Comparison of ENCODE assay signal across 1 cellular context in genomic region chr7:55365103-55365679, GRCh38.
TF ChIP-seq lines count a peak whose summit lies in the region.

TSS of gene LANCL2 (plus strand) at chr7:55365337. CDS start at chr7:55366026, 689 bp downstream.

TF ChIP-seq in HEK293, 187 proteins besides CTCF, POLR2A, EP300 and RAD21 (continued from another document):
- TF ChIP-seq, protein P1, sequence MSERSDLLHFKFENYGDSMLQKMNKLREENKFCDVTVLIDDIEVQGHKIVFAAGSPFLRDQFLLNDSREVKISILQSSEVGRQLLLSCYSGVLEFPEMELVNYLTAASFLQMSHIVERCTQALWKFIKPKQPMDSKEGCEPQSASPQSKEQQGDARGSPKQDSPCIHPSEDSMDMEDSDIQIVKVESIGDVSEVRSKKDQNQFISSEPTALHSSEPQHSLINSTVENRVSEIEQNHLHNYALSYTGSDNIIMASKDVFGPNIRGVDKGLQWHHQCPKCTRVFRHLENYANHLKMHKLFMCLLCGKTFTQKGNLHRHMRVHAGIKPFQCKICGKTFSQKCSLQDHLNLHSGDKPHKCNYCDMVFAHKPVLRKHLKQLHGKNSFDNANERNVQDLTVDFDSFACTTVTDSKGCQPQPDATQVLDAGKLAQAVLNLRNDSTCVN (tag by site-specific recombination; optimal IDR thresholded peaks at IDR 0.05), result no peak
- TF ChIP-seq ZNF362 (tag by site-specific recombination; IDR thresholded peaks at IDR 0.05) (no peak), ZIC2 (tag by site-specific recombination; IDR thresholded peaks at IDR 0.05) (peak; percentile 84), ZNF311 (tag by site-specific recombination; IDR thresholded peaks at IDR 0.05; ENCODE audit: borderline replicate concordance) (no peak), ZNF660 (tag by site-specific recombination; IDR thresholded peaks at IDR 0.05) (no peak), ZBTB17 (tag by site-specific recombination; IDR thresholded peaks at IDR 0.05) (no peak), KLF10 (tag by site-specific recombination; IDR thresholded peaks at IDR 0.05) (no peak), SCRT2 (tag by site-specific recombination; IDR thresholded peaks at IDR 0.05) (peak; percentile 71), KLF16 (tag by site-specific recombination; IDR thresholded peaks at IDR 0.05) (no peak), ZNF266 (tag by site-specific recombination; IDR thresholded peaks at IDR 0.05; ENCODE audit: low read depth) (no peak), ZNF335 (tag by site-specific recombination; conservative IDR thresholded peaks at IDR 0.05) (peak; percentile 35; the same call in 1 of the 2 replicates), SETDB1 (IDR thresholded peaks at IDR 0.05; ENCODE audit: insufficient read length, low read length) (no peak)
